ENCODE assay signal across 14 cellular contexts in genomic region chr10:130017631-130018022, GRCh38.
DNase-seq lines count a peak whose midpoint lies in the region; ATAC-seq and TF ChIP-seq lines count a peak whose summit lies in the region.
"Had no signal": no experiment of that assay in that cellular context is flagged by ENCODE, and none has a peak within 500 bp of the region (broad histone marks: within the 10 kb centered on the region; RNA-seq: fewer than 3 reads in every experiment).

No MANE protein-coding gene starts in this region.

- peak overlapping the region; percentile 97 for H3K27ac ChIP-seq in DND-41 (ENCODE audit: low read length)
- H3K27ac ChIP-seq: HL-60 had no signal

- no peak overlapping the region; the same call in 1 of the 2 replicates for H3K4me2 ChIP-seq in DND-41 (ENCODE audit: insufficient read depth, low read length)

- H3K4me3 ChIP-seq in DND-41 (ENCODE audit: low read depth in 1 of 2, low read length in 2 of 2) = no peak overlapping the region

- ATAC-seq in DND-41 (ENCODE audit: insufficient read depth, low read depth) (no peak), HG02938 (IDR thresholded peaks at IDR 0.05; ENCODE audit: unreplicated experiment) (no peak)
- ATAC-seq: CD8-positive, alpha-beta T cell had no signal

- no peaks in the 10 kb centered on the region for H4K20me1 ChIP-seq in DND-41 (ENCODE audit: insufficient read depth, low read length)

- no peak for TF ChIP-seq CTCF in DND-41 (IDR thresholded peaks at IDR 0.05; ENCODE audit: borderline replicate concordance, extremely low read depth, low read length, poor library complexity, severe bottlenecking)

- H3K79me2 ChIP-seq in DND-41 (ENCODE audit: insufficient read depth, low read length) = no peaks in the 10 kb centered on the region

- H3K9me3 ChIP-seq in DND-41 (ENCODE audit: insufficient read depth, low read length, severe bottlenecking) = no peaks in the 10 kb centered on the region

- DNase-seq in activated CD8-positive, alpha-beta memory T cell treated with anti-CD3 and anti-CD28 coated beads for 24 hours = peak; percentile 32
- DNase-seq in activated CD8-positive, alpha-beta memory T cell treated with anti-CD3 and anti-CD28 coated beads, Interleukin-2, amount 50 U/mL, for 4 hours = no peak
- DNase-seq in DND-41 = no peak
- DNase-seq in islet precursor cell = peak; percentile 29
- DNase-seq in stimulated activated CD8-positive, alpha-beta memory T cell treated with anti-CD3 and anti-CD28 coated beads, Interleukin-4, amount 100 ng/mL, for 48 hours = peak; percentile 3
- DNase-seq in SIG-M5 (lab: John Stamatoyannopoulos, UW) = no peak
- DNase-seq: ACHN, COR-L47, DMS153, GOT3, HCEC 1CT had no signal

- H2AFZ ChIP-seq in DND-41 (ENCODE audit: low read depth, low read length) = no peak overlapping the region

- no peaks in the 10 kb centered on the region for H3K27me3 ChIP-seq in DND-41 (ENCODE audit: insufficient read depth, low read length, poor library complexity)

- H3K4me1 ChIP-seq in DND-41 (ENCODE audit: insufficient read depth, low read length) = peaks cover 34% of the 10 kb centered on the region

- H3K9ac ChIP-seq in DND-41 (ENCODE audit: low read depth, low read length) = no peak overlapping the region

- H3K36me3 ChIP-seq in DND-41 (ENCODE audit: insufficient read depth, low read length) = no peaks in the 10 kb centered on the region

Comparison
In these comparisons a context has a peak if more than half of its experiments do, and no peak if none do; other contexts are left out.
1. DNase-seq: peak in activated CD8-positive, alpha-beta memory T cell treated with anti-CD3 and anti-CD28 coated beads for 24 hours (single experiment), islet precursor cell (single experiment) and stimulated activated CD8-positive, alpha-beta memory T cell treated with anti-CD3 and anti-CD28 coated beads, Interleukin-4, amount 100 ng/mL, for 48 hours (single experiment); none in activated CD8-positive, alpha-beta memory T cell treated with anti-CD3 and anti-CD28 coated beads, Interleukin-2, amount 50 U/mL, for 4 hours (single experiment), DND-41 (single experiment) and SIG-M5 (single experiment).